16 cellular contexts compared by ENCODE assay signal in genomic region chr6:332671-333070, GRCh38. TPM values are rescaled to one million over a fixed set of nuclear protein-coding genes. Genes with fewer than 3 reads are reported as not detected.
A peak's percentile ranks its signal among the peaks of the same experiment; 100 is the strongest.
DNase-seq lines count a peak whose midpoint lies in the region; ATAC-seq and TF ChIP-seq lines count a peak whose summit lies in the region.
"Had no signal": no experiment of that assay in that cellular context is flagged by ENCODE, and none has a peak within 500 bp of the region (broad histone marks: within the 10 kb centered on the region; RNA-seq: fewer than 3 reads in every experiment).

No MANE protein-coding gene starts in this region.

- no peaks in the 10 kb centered on the region for H3K9me3 ChIP-seq in RWPE2 (ENCODE audit: severe bottlenecking)
- H3K9me3 ChIP-seq: BE2C, psoas muscle had no signal

- H3K4me1 ChIP-seq in RWPE2 (ENCODE audit: insufficient read depth, poor library complexity, severe bottlenecking) = no peaks in the 10 kb centered on the region
- H3K4me1 ChIP-seq: BE2C had no signal

- DNase-seq in GM12865 (ENCODE audit: low read depth) = peak; percentile 74
- DNase-seq in RWPE2 (ENCODE audit: low spot score) = no peak
- DNase-seq in fibroblast of gingiva (ENCODE audit: low read depth) = peak; percentile 36
- peak; percentile 52 for DNase-seq in renal cortical epithelial cell (ENCODE audit: low read depth)
- no peak for DNase-seq in SW 1271 (lab: John Stamatoyannopoulos, UW)
- no peak for DNase-seq in cerebellum (ENCODE audit: low spot score)
- DNase-seq: activated CD4-positive, alpha-beta memory T cell treated with anti-CD3 and anti-CD28 coated beads, Interleukin-2, amount 10 ng/mL, durations not matched to agents 7 days and 5 days; BE2C; erythroblast; left colon; NCI-H187; NCI-H69 had no signal

- no peaks in the 10 kb centered on the region for H3K36me3 ChIP-seq in RWPE2 (ENCODE audit: low read depth)
- H3K36me3 ChIP-seq: BE2C had no signal

- H3K27ac ChIP-seq in RWPE2 (ENCODE audit: poor library complexity, severe bottlenecking) = no peak overlapping the region
- H3K27ac ChIP-seq: psoas muscle had no signal

- no peaks in the 10 kb centered on the region for H3K27me3 ChIP-seq in RWPE2 (ENCODE audit: insufficient read depth, poor library complexity, severe bottlenecking)

- TF ChIP-seq CTCF in GM12865 (IDR thresholded peaks at IDR 0.05; ENCODE audit: insufficient read depth, low read depth, low read length, missing control alignments) (peak; percentile 1), RWPE2 (IDR thresholded peaks at IDR 0.05; ENCODE audit: poor library complexity, severe bottlenecking) (no peak)

- H3K4me3 ChIP-seq in GM12865 (ENCODE audit: low read depth, low read length) (peak overlapping the region; percentile 3), RWPE2 (ENCODE audit: severe bottlenecking) (no peak overlapping the region)
- H3K4me3 ChIP-seq: psoas muscle had no signal

- ATAC-seq in RWPE2 (ENCODE audit: low read depth) = 0 out of 3 replicates have a peak, but pooled peaks have one; percentile 25
- ATAC-seq in GM19463 (IDR thresholded peaks at IDR 0.05; ENCODE audit: unreplicated experiment) = no peak
- no peak for ATAC-seq in GM19324 (IDR thresholded peaks at IDR 0.05; ENCODE audit: low FRiP score, unreplicated experiment)
- ATAC-seq: left colon, psoas muscle had no signal

RNA-seq across cellular contexts. Expression of gene DUSP22, which starts 40.4 kb away (rescaled TPM):
- total RNA-seq in renal cortical epithelial cell = 19.8 and 31.1 TPM in 2 replicates
- 26.0 TPM for total RNA-seq in cerebellum

RNA-seq across cellular contexts. Expression of gene IRF4, which starts 58.9 kb away (rescaled TPM):
- total RNA-seq in renal cortical epithelial cell (not detected in 2 replicates), cerebellum (0.27 TPM)
- total RNA-seq: myocyte had no signal

Comparison
In these comparisons a context has a peak if more than half of its experiments do, and no peak if none do; other contexts are left out.
1. DNase-seq: peak in GM12865 (single experiment), fibroblast of gingiva (single experiment) and renal cortical epithelial cell (single experiment); none in RWPE2 (single experiment), SW 1271 (0 of 2) and cerebellum (single experiment).